Comparison of ENCODE assay signal across 8 cellular contexts in the genomic region with DNA sequence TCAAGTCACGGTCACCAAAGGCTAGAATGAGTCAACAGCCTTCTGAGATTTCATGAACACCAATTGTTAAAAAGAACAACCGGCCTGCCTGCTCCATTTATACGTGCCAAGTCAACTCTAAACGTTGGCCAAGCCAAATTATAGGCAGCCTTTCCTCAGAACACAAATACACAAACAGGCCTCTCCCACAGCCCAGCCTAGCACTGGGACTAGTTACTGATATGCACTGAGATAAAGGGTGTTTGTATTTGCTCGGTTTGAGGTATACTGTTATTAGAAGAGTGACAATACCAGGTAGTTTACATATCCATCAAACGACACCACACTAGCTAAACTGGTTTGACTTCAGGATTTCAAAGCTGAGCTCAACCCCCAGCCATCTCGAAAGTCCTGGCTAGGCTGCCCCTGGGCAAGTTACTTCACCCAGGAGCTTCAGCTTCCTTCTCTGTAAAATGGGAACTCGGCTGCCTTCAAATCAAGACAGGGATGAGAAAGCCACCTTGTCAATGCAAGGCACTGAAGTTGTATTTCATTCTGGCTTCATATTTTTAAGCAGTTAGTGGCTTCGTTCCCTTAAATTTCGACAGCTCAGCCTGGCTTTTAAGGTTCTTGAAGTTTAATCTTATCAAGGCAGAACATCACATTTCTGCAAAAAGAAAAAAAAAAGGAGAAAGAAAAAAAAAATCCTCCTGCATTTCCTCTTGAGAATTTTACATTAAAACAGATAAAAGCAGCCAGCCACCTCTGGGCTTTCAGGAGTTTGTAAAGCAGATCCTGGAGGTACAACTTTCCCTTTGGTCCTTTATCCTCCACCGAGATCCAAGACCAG. TPM values are rescaled to one million over a fixed set of nuclear protein-coding genes. Genes with fewer than 3 reads are reported as not detected.
DNase-seq lines count a peak whose midpoint lies in the region; ATAC-seq, FAIRE-seq and TF ChIP-seq lines count a peak whose summit lies in the region.

No MANE protein-coding gene starts in this region.

- peak overlapping the region in 1 of 7 donors; percentile 35 for H3K27ac Mint-ChIP-seq in CD14-positive monocyte
- H3K27ac Mint-ChIP-seq in astrocyte (ENCODE audit: unreplicated experiment) = peak overlapping the region; percentile 50
- H3K27ac Mint-ChIP-seq in mesothelial cell of epicardium = peak overlapping the region; percentile 74

- peaks cover 0 to 9% (median 0%) of the 10 kb centered on the region in 7 donors for H3K9me3 Mint-ChIP-seq in CD14-positive monocyte
- H3K9me3 Mint-ChIP-seq in astrocyte (ENCODE audit: unreplicated experiment) = no peaks in the 10 kb centered on the region
- no peaks in the 10 kb centered on the region for H3K9me3 Mint-ChIP-seq in mesothelial cell of epicardium

- H3K4me1 ChIP-seq in astrocyte (ENCODE audit: insufficient read depth, low read length) = peaks cover 51% of the 10 kb centered on the region

- peaks cover 86% of the 10 kb centered on the region for H3K79me2 ChIP-seq in astrocyte (ENCODE audit: insufficient read depth, low read length)

- H3K4me1 Mint-ChIP-seq in CD14-positive monocyte (peaks cover 60% of the 10 kb centered on the region), astrocyte (ENCODE audit: low read depth, unreplicated experiment) (peaks cover 43% of the 10 kb centered on the region), mesothelial cell of epicardium (peaks cover 67% of the 10 kb centered on the region)

- no peak for FAIRE-seq in astrocyte (lab: Jason Lieb, UNC)

- no peak for ATAC-seq in GM19395 (IDR thresholded peaks at IDR 0.05; ENCODE audit: unreplicated experiment)

- H3K36me3 Mint-ChIP-seq in CD14-positive monocyte = peaks cover 65% of the 10 kb centered on the region in 2 donors
- H3K36me3 Mint-ChIP-seq in astrocyte (ENCODE audit: low read depth, unreplicated experiment) = peaks cover 24% of the 10 kb centered on the region
- peaks cover 14% of the 10 kb centered on the region for H3K36me3 Mint-ChIP-seq in mesothelial cell of epicardium

- TF ChIP-seq CTCF in CD14-positive monocyte (IDR thresholded peaks at IDR 0.05) (no peak), astrocyte (IDR thresholded peaks at IDR 0.05; ENCODE audit: insufficient read depth, low read depth, low read length) (no peak), mesothelial cell of epicardium (IDR thresholded peaks at IDR 0.05; ENCODE audit: unreplicated experiment) (no peak)

- H3K27me3 Mint-ChIP-seq in CD14-positive monocyte (ENCODE audit: low read depth in 3 of 3) (peaks cover 5 to 14% (median 7%) of the 10 kb centered on the region in 3 donors), astrocyte (ENCODE audit: low read depth, unreplicated experiment) (peaks cover 4% of the 10 kb centered on the region), mesothelial cell of epicardium (ENCODE audit: low read depth) (no peaks in the 10 kb centered on the region)

- H3K36me3 ChIP-seq in astrocyte (ENCODE audit: insufficient read depth, low read length) = peaks cover 11% of the 10 kb centered on the region

- no peak overlapping the region for H3K9ac ChIP-seq in astrocyte (ENCODE audit: low read length)

- H3K27ac ChIP-seq in astrocyte (ENCODE audit: low read depth, low read length) = no peak overlapping the region

- peak overlapping the region; percentile 82 for H3K4me3 ChIP-seq in Jurkat, Clone E6-1 (ENCODE audit: low read length)
- H3K4me3 ChIP-seq in astrocyte (ENCODE audit: insufficient read depth, low read depth, low read length) = peak overlapping the region; percentile 22

- peak overlapping the region; percentile 98 for H3K4me2 ChIP-seq in astrocyte (ENCODE audit: low read length)

- peak overlapping the region; percentile 83 to 99 for H3K4me3 Mint-ChIP-seq in CD14-positive monocyte
- peak overlapping the region; percentile 69 for H3K4me3 Mint-ChIP-seq in astrocyte (ENCODE audit: unreplicated experiment)
- peak overlapping the region; percentile 99 for H3K4me3 Mint-ChIP-seq in mesothelial cell of epicardium

- DNase-seq in CD14-positive monocyte (ENCODE audit: low spot score) (no peak), astrocyte (ENCODE audit: low read depth) (no peak), mesothelial cell of epicardium (ENCODE audit: low spot score in 2 of 2, unreplicated experiment in 2 of 2) (no peak), NCI-H2171 treated with DMSO at 0.1 percent for 48 hours (lab: John Stamatoyannopoulos, UW) (no peak), cortex of kidney (lab: John Stamatoyannopoulos, UW) (no peak), NCI-H524 (lab: John Stamatoyannopoulos, UW) (no peak)
- peak; percentile 44 for DNase-seq in Jurkat, Clone E6-1 (ENCODE audit: low read depth, low spot score)

- H4K20me1 ChIP-seq in astrocyte (ENCODE audit: insufficient read depth, low read length) = peaks cover 75% of the 10 kb centered on the region

- no peak overlapping the region for H2AFZ ChIP-seq in astrocyte (ENCODE audit: low read depth, low read length)

- intact Hi-C loops in CD14-positive monocyte (cut with micrococcal nuclease) = loop anchor here in 1 of 2 donors (10.0 kb wide), 2 partner anchors 519 to 619 kb away; no protein-coding TSS in a partner anchor

- no peaks in the 10 kb centered on the region for H3K9me3 ChIP-seq in astrocyte (ENCODE audit: insufficient read depth, low read depth, low read length)

- no peaks in the 10 kb centered on the region for H3K27me3 ChIP-seq in astrocyte (ENCODE audit: insufficient read depth, low read length)

RNA-seq across cellular contexts. Expression of a gene that starts 4.0 kb away (rescaled TPM):
- 10 to 100 TPM; 12.8 to 23.6 TPM for polyA plus RNA-seq in CD14-positive monocyte
- polyA plus RNA-seq in Jurkat, Clone E6-1 (2012; ENCODE audit: insufficient read depth, insufficient read length) = 69.4 TPM
- total RNA-seq in astrocyte (45.4 and 61.0 TPM in 2 replicates), mesothelial cell of epicardium (147 to 165 TPM (median 156 TPM) in 3 replicates)
